In the genomic region with DNA sequence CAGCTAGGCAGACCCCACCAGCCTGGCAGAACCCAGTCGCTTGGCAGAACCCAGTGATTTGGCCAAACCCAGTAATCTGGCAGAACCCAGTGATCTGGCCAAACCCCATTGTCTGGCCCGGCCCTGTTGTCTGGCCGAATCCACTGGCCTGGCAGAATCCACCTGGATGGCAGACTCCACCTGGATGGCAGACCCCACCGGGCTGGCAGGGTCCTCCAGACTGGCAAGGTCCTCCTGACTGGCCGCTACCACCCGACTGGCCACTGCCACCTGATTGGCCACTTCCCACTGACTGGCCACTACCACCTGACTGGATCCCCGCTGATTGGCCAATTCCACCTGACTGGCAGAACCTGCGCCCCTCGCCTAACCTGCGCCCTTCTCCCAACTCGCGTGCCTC, we compare ENCODE assay signal across 1 cellular context.
TF ChIP-seq lines count a peak whose summit lies in the region.

No MANE protein-coding gene starts in this region.

TF ChIP-seq in neural cell, 6 proteins besides CTCF, POLR2A, EP300 and RAD21 (continued from another document):
- no peak for TF ChIP-seq EZH2 (IDR thresholded peaks at IDR 0.05; ENCODE audit: borderline replicate concordance, insufficient read depth, low read length, poor library complexity, severe bottlenecking)
- no peak for TF ChIP-seq TAF1 (IDR thresholded peaks at IDR 0.05; ENCODE audit: low read depth)
